Comparison of ENCODE assay signal across 17 cellular contexts in genomic region chr7:47720907-47721244, GRCh38.
"Had no signal": no experiment of that assay in that cellular context is flagged by ENCODE, and none has a peak within 500 bp of the region (broad histone marks: within the 10 kb centered on the region; RNA-seq: fewer than 3 reads in every experiment).

No MANE protein-coding gene starts in this region.

- ATAC-seq: upper lobe of right lung had no signal

- H3K27ac ChIP-seq: upper lobe of right lung, VCaP had no signal

- H3K4me1 Mint-ChIP-seq: activated CD4-positive, alpha-beta memory T cell treated with anti-CD3 and anti-CD28 coated beads, Interleukin-2, amount 10 ng/mL, durations not matched to agents 7 days and 5 days; activated naive CD4-positive, alpha-beta T cell treated with anti-CD3 and anti-CD28 coated beads, Interleukin-2, amount 50 U/mL, for 24 hours had no signal

- H3K27ac Mint-ChIP-seq: activated CD4-positive, alpha-beta memory T cell treated with anti-CD3 and anti-CD28 coated beads, Interleukin-2, amount 10 ng/mL, durations not matched to agents 7 days and 5 days; activated naive CD4-positive, alpha-beta T cell treated with anti-CD3 and anti-CD28 coated beads, Interleukin-2, amount 50 U/mL, for 24 hours; activated T-cell treated with anti-CD3 and anti-CD28 coated beads, Interleukin-2, amount 50 U/mL, for 24 hours; natural killer cell treated with Interleukin-12 subunit alpha and Interleukin-12 subunit beta and Interleukin-15 and Interleukin-18, amount 100 ng/mL, for 72 hours; stimulated activated naive CD8-positive, alpha-beta T cell treated with anti-CD3 and anti-CD28 coated beads, Interleukin-15, Interleukin-2, amounts not matched to agents 100 ng/mL and 50 ng/mL, for 24 hours had no signal

- H3K4me3 ChIP-seq: adrenal gland, lung, smooth muscle cell, testis, upper lobe of right lung had no signal

- DNase-seq: activated CD4-positive, alpha-beta memory T cell treated with anti-CD3 and anti-CD28 coated beads, Interleukin-2, amount 10 ng/mL, durations not matched to agents 7 days and 5 days; activated effector memory CD4-positive, alpha-beta T cell treated with anti-CD3 and anti-CD28 coated beads, Interleukin-2, amount 50 U/mL, for 16 hours; activated T-cell treated with anti-CD3 and anti-CD28 coated beads, Interleukin-2, amount 50 U/mL, for 24 hours; islet precursor cell; stimulated activated CD4-positive, alpha-beta T cell treated with anti-CD3 and anti-CD28 coated beads, Interleukin-4, amount 100 ng/mL, for 4 hours; stimulated activated CD8-positive, alpha-beta memory T cell treated with anti-CD3 and anti-CD28 coated beads, Interleukin-4, amount 100 ng/mL, for 48 hours; T-helper 1 cell; T1000; upper lobe of right lung had no signal

- H3K27me3 Mint-ChIP-seq: activated CD4-positive, alpha-beta memory T cell treated with anti-CD3 and anti-CD28 coated beads, Interleukin-2, amount 10 ng/mL, durations not matched to agents 7 days and 5 days; activated naive CD4-positive, alpha-beta T cell treated with anti-CD3 and anti-CD28 coated beads, Interleukin-2, amount 50 U/mL, for 24 hours; activated T-cell treated with anti-CD3 and anti-CD28 coated beads, Interleukin-2, amount 50 U/mL, for 24 hours; stimulated activated naive CD8-positive, alpha-beta T cell treated with anti-CD3 and anti-CD28 coated beads, Interleukin-15, Interleukin-2, amounts not matched to agents 100 ng/mL and 50 ng/mL, for 24 hours had no signal

- H3K9me3 ChIP-seq: adrenal gland, testis, upper lobe of right lung had no signal

- H3K36me3 Mint-ChIP-seq: activated naive CD4-positive, alpha-beta T cell treated with anti-CD3 and anti-CD28 coated beads, Interleukin-2, amount 50 U/mL, for 24 hours; natural killer cell treated with Interleukin-12 subunit alpha and Interleukin-12 subunit beta and Interleukin-15 and Interleukin-18, amount 100 ng/mL, for 72 hours had no signal

- H3K4me2 ChIP-seq: smooth muscle cell had no signal

- H3K4me1 ChIP-seq: upper lobe of right lung had no signal

- H3K36me3 ChIP-seq: adrenal gland, upper lobe of right lung had no signal

- H3K4me3 Mint-ChIP-seq: activated CD4-positive, alpha-beta memory T cell treated with anti-CD3 and anti-CD28 coated beads, Interleukin-2, amount 10 ng/mL, durations not matched to agents 7 days and 5 days; activated naive CD4-positive, alpha-beta T cell treated with anti-CD3 and anti-CD28 coated beads, Interleukin-2, amount 50 U/mL, for 24 hours; activated T-cell treated with anti-CD3 and anti-CD28 coated beads, Interleukin-2, amount 50 U/mL, for 24 hours; natural killer cell treated with Interleukin-12 subunit alpha and Interleukin-12 subunit beta and Interleukin-15 and Interleukin-18, amount 100 ng/mL, for 72 hours; stimulated activated naive CD8-positive, alpha-beta T cell treated with anti-CD3 and anti-CD28 coated beads, Interleukin-15, Interleukin-2, amounts not matched to agents 100 ng/mL and 50 ng/mL, for 24 hours had no signal

- H3K9me3 Mint-ChIP-seq: activated CD4-positive, alpha-beta memory T cell treated with anti-CD3 and anti-CD28 coated beads, Interleukin-2, amount 10 ng/mL, durations not matched to agents 7 days and 5 days; activated naive CD4-positive, alpha-beta T cell treated with anti-CD3 and anti-CD28 coated beads, Interleukin-2, amount 50 U/mL, for 24 hours; activated T-cell treated with anti-CD3 and anti-CD28 coated beads, Interleukin-2, amount 50 U/mL, for 24 hours; natural killer cell treated with Interleukin-12 subunit alpha and Interleukin-12 subunit beta and Interleukin-15 and Interleukin-18, amount 100 ng/mL, for 72 hours; stimulated activated naive CD8-positive, alpha-beta T cell treated with anti-CD3 and anti-CD28 coated beads, Interleukin-15, Interleukin-2, amounts not matched to agents 100 ng/mL and 50 ng/mL, for 24 hours had no signal
